Comparison of ENCODE assay signal across 22 cellular contexts in genomic region chr3:98613616-98614015, GRCh38. TPM values are rescaled to one million over a fixed set of nuclear protein-coding genes. Genes with fewer than 3 reads are reported as not detected.
DNase-seq lines count a peak whose midpoint lies in the region; ATAC-seq and TF ChIP-seq lines count a peak whose summit lies in the region.
"Had no signal": no experiment of that assay in that cellular context is flagged by ENCODE, and none has a peak within 500 bp of the region (broad histone marks: within the 10 kb centered on the region; RNA-seq: fewer than 3 reads in every experiment).

No MANE protein-coding gene starts in this region.

- no peaks in the 10 kb centered on the region for H3K4me1 ChIP-seq in IMR-90 (ENCODE audit: control insufficient read depth, insufficient read depth, low read length)
- no peaks in the 10 kb centered on the region for H3K4me1 ChIP-seq in mesendoderm (ENCODE audit: control insufficient read depth, low read depth, low read length)
- H3K4me1 ChIP-seq: SJSA1, testis had no signal

- no peak overlapping the region for H2AFZ ChIP-seq in IMR-90 (replicated peaks; ENCODE audit: low read length, poor library complexity)

- H3K4me2 ChIP-seq in IMR-90 (ENCODE audit: low read depth, low read length) (no peak overlapping the region), mesendoderm (ENCODE audit: low read length) (no peak overlapping the region)

- no peak for DNase-seq in CD14-positive monocyte (ENCODE audit: low spot score)
- peak; percentile 29 for DNase-seq in IMR-90
- DNase-seq in astrocyte of the hippocampus (ENCODE audit: low read depth, low spot score) = peak; percentile 40
- DNase-seq in mesendoderm = peak; percentile 31
- no peak for DNase-seq in posterior vena cava (ENCODE audit: low spot score)
- DNase-seq in activated CD8-positive, alpha-beta memory T cell treated with anti-CD3 and anti-CD28 coated beads, Interleukin-2, amount 10 ng/mL, durations not matched to agents 7 days and 5 days = no peak
- no peak for DNase-seq in DMS79 treated with DMSO at 0.1 percent for 48 hours (lab: John Stamatoyannopoulos, UW)
- DNase-seq in central memory CD4-positive, alpha-beta T cell = no peak
- DNase-seq: activated CD4-positive, alpha-beta T cell treated with anti-CD3 and anti-CD28 coated beads, Interleukin-2, amount 50 U/mL, for 1 hour; activated CD8-positive, alpha-beta memory T cell treated with anti-CD3 and anti-CD28 coated beads, Interleukin-2, amount 50 U/mL, for 4 hours; activated naive CD8-positive, alpha-beta T cell treated with anti-CD3 and anti-CD28 coated beads, Interleukin-2, amount 50 U/mL, for 24 hours; DMS 273 treated with DMSO at 0.1 percent for 48 hours; foreskin melanocyte; H7; natural killer cell; NCI-H1417 treated with DMSO at 0.1 percent for 48 hours; NCI-H82; PC-3; stimulated activated CD4-positive, alpha-beta T cell treated with anti-CD3 and anti-CD28 coated beads, Interleukin-1b, Interleukin-23, amount 100 ng/mL, for 48 hours; testis had no signal

- no peak overlapping the region for H4K91ac ChIP-seq in IMR-90 (ENCODE audit: insufficient read depth, low read depth, low read length)

- H3K27ac ChIP-seq in IMR-90 (ENCODE audit: insufficient read depth, low read length) = no peak overlapping the region
- no peak overlapping the region for H3K27ac ChIP-seq in mesendoderm (ENCODE audit: low read depth, low read length)
- H3K27ac ChIP-seq: SJSA1, testis had no signal

- H3K27me3 ChIP-seq in IMR-90 (ENCODE audit: control insufficient read depth, insufficient read depth, low read length) (peaks cover 3% of the 10 kb centered on the region), mesendoderm (ENCODE audit: insufficient read depth, low read length, poor library complexity) (no peaks in the 10 kb centered on the region)
- H3K27me3 ChIP-seq: testis had no signal

- H3K4me3 Mint-ChIP-seq in CD14-positive monocyte = peak overlapping the region in 1 of 2 donors; percentile 76
- no peak overlapping the region for H3K4me3 Mint-ChIP-seq in activated CD8-positive, alpha-beta memory T cell treated with anti-CD3 and anti-CD28 coated beads, Interleukin-2, amount 10 ng/mL, durations not matched to agents 7 days and 5 days
- H3K4me3 Mint-ChIP-seq: activated naive CD8-positive, alpha-beta T cell treated with anti-CD3 and anti-CD28 coated beads, Interleukin-2, amount 50 U/mL, for 24 hours; natural killer cell; stimulated activated memory B cell treated with anti-CD40 and anti-IgM and Interleukin-4, amounts not matched to agents 10 μg/mL and 1 μg/mL and 100 μg/mL, for 72 hours had no signal

- no CpG with 5 or more reads among the region's 4 CpGs for WGBS in IMR-90 (ENCODE audit: extremely low coverage in 2 of 2, insufficient read length in 1 of 2), 2 experiments
- WGBS in mesendoderm (ENCODE audit: extremely low coverage, insufficient coverage, low lambda C conversion rate) = no CpG with 5 or more reads among the region's 4 CpGs

- H3K56ac ChIP-seq in IMR-90 (ENCODE audit: extremely low read depth, insufficient read depth, low read length) (no peak overlapping the region), mesendoderm (ENCODE audit: low read length) (no peak overlapping the region)

- ATAC-seq in IMR-90 (ENCODE audit: low read depth) = no peak
- no peak for ATAC-seq in activated CD8-positive, alpha-beta memory T cell treated with anti-CD3 and anti-CD28 coated beads, Interleukin-2, amount 10 ng/mL, durations not matched to agents 7 days and 5 days
- ATAC-seq: activated naive CD8-positive, alpha-beta T cell treated with anti-CD3 and anti-CD28 coated beads, Interleukin-2, amount 50 U/mL, for 24 hours; natural killer cell; PC-3; stimulated activated memory B cell treated with anti-CD40 and anti-IgM and Interleukin-4, amounts not matched to agents 10 μg/mL and 1 μg/mL and 100 μg/mL, for 72 hours had no signal

- dilution Hi-C loops in IMR-90 (cut with HindIII; ENCODE audit: low sequenced_read_pairs, unreplicated experiment) = no loop called here

- peaks cover 0 to 1% (median 0%) of the 10 kb centered on the region in 3 donors for H3K27me3 Mint-ChIP-seq in CD14-positive monocyte (ENCODE audit: low read depth in 3 of 3)
- peaks cover 9% of the 10 kb centered on the region for H3K27me3 Mint-ChIP-seq in activated CD8-positive, alpha-beta memory T cell treated with anti-CD3 and anti-CD28 coated beads, Interleukin-2, amount 10 ng/mL, durations not matched to agents 7 days and 5 days
- H3K27me3 Mint-ChIP-seq: activated naive CD8-positive, alpha-beta T cell treated with anti-CD3 and anti-CD28 coated beads, Interleukin-2, amount 50 U/mL, for 24 hours had no signal

- H3K9ac ChIP-seq in IMR-90 (ENCODE audit: low read depth, low read length) = no peak overlapping the region
- H3K9ac ChIP-seq in mesendoderm (ENCODE audit: low read length) = no peak overlapping the region

- H3K9me1 ChIP-seq in IMR-90 (ENCODE audit: insufficient read depth, low read length) = no peaks in the 10 kb centered on the region

- in situ Hi-C loops in IMR-90 (cut with MboI; ENCODE audit: low sequenced_read_pairs) = loop anchor here (25.0 kb wide), 1 partner anchor 1149 kb away; no protein-coding TSS in a partner anchor

- H3K9me3 ChIP-seq in IMR-90 (ENCODE audit: control insufficient read depth, insufficient read depth, low read length) = no peaks in the 10 kb centered on the region
- H3K9me3 ChIP-seq: SJSA1, testis had no signal

- CTCF ChIA-PET in IMR-90 (lab: Yijun Ruan, JAX) = interaction anchor here (1.9 kb wide), 1 partner anchor 380 kb away, joined by 5 read pairs; no protein-coding TSS in a partner anchor
- CTCF ChIA-PET in activated CD8-positive, alpha-beta memory T cell treated with anti-CD3 and anti-CD28 coated beads, Interleukin-2, amount 10 ng/mL, durations not matched to agents 7 days and 5 days (lab: Charles Lee) = interaction anchor here (1.2 to 2.6 kb wide), 2 partner anchors 11 to 87 kb away, joined by 3 to 10 read pairs; no protein-coding TSS in a partner anchor

- H4K8ac ChIP-seq in IMR-90 (ENCODE audit: low read depth in 2 of 2, low read length in 2 of 2) = no peak overlapping the region
- peak overlapping the region; percentile 65 for H4K8ac ChIP-seq in mesendoderm (ENCODE audit: low read depth, low read length)

- H3K4me3 ChIP-seq in IMR-90 (ENCODE audit: insufficient read depth, low read depth, low read length) (no peak overlapping the region), mesendoderm (ENCODE audit: low read length) (no peak overlapping the region)
- H3K4me3 ChIP-seq: SJSA1 had no signal

- H3K18ac ChIP-seq in IMR-90 (ENCODE audit: low read depth, low read length) = no peak overlapping the region
- H3K18ac ChIP-seq in mesendoderm (ENCODE audit: low read length) = no peak overlapping the region

- peaks cover 13% of the 10 kb centered on the region for H3K4me1 Mint-ChIP-seq in CD14-positive monocyte
- no peaks in the 10 kb centered on the region for H3K4me1 Mint-ChIP-seq in activated CD8-positive, alpha-beta memory T cell treated with anti-CD3 and anti-CD28 coated beads, Interleukin-2, amount 10 ng/mL, durations not matched to agents 7 days and 5 days
- H3K4me1 Mint-ChIP-seq: activated naive CD8-positive, alpha-beta T cell treated with anti-CD3 and anti-CD28 coated beads, Interleukin-2, amount 50 U/mL, for 24 hours; natural killer cell; stimulated activated memory B cell treated with anti-CD40 and anti-IgM and Interleukin-4, amounts not matched to agents 10 μg/mL and 1 μg/mL and 100 μg/mL, for 72 hours had no signal

- no TSS peak for BruUV-seq in IMR-90 (replicated peaks; lab: Mats Ljungman, UMichigan)

- H3K23ac ChIP-seq in IMR-90 (ENCODE audit: low read depth, low read length) (no peak overlapping the region), mesendoderm (ENCODE audit: low read length) (no peak overlapping the region)

- H3K27ac Mint-ChIP-seq in CD14-positive monocyte = peak overlapping the region in 5 of 7 donors; percentile 31 to 83 (median 72)
- no peak overlapping the region for H3K27ac Mint-ChIP-seq in activated CD8-positive, alpha-beta memory T cell treated with anti-CD3 and anti-CD28 coated beads, Interleukin-2, amount 10 ng/mL, durations not matched to agents 7 days and 5 days
- H3K27ac Mint-ChIP-seq: activated naive CD8-positive, alpha-beta T cell treated with anti-CD3 and anti-CD28 coated beads, Interleukin-2, amount 50 U/mL, for 24 hours; natural killer cell; stimulated activated memory B cell treated with anti-CD40 and anti-IgM and Interleukin-4, amounts not matched to agents 10 μg/mL and 1 μg/mL and 100 μg/mL, for 72 hours had no signal

- TF ChIP-seq CTCF in CD14-positive monocyte (IDR thresholded peaks at IDR 0.05) (no peak), IMR-90 (conservative IDR thresholded peaks at IDR 0.05; ENCODE audit: low read depth, low read length) (no peak)

- H3K36me3 ChIP-seq in IMR-90 (ENCODE audit: control insufficient read depth, insufficient read depth, low read length) (no peaks in the 10 kb centered on the region), mesendoderm (ENCODE audit: control insufficient read depth, insufficient read depth, low read length) (no peaks in the 10 kb centered on the region)
- H3K36me3 ChIP-seq: SJSA1 had no signal

- H3K36me3 Mint-ChIP-seq in CD14-positive monocyte = no peaks in the 10 kb centered on the region
- H3K36me3 Mint-ChIP-seq in activated CD8-positive, alpha-beta memory T cell treated with anti-CD3 and anti-CD28 coated beads, Interleukin-2, amount 10 ng/mL, durations not matched to agents 7 days and 5 days = no peaks in the 10 kb centered on the region
- H3K36me3 Mint-ChIP-seq: natural killer cell; stimulated activated memory B cell treated with anti-CD40 and anti-IgM and Interleukin-4, amounts not matched to agents 10 μg/mL and 1 μg/mL and 100 μg/mL, for 72 hours had no signal

- no peak overlapping the region for H3K14ac ChIP-seq in IMR-90 (replicated peaks; ENCODE audit: low read depth, low read length)

- no peak overlapping the region for H3K4ac ChIP-seq in IMR-90 (ENCODE audit: low read depth, low read length)
- no peak overlapping the region for H3K4ac ChIP-seq in mesendoderm (ENCODE audit: low read depth, low read length)

- H2BK120ac ChIP-seq in IMR-90 (ENCODE audit: low read depth, low read length) = no peak overlapping the region
- H2BK120ac ChIP-seq in mesendoderm (ENCODE audit: low read depth, low read length) = no peak overlapping the region

- no peak for TF ChIP-seq POLR2A in IMR-90 (IDR thresholded peaks at IDR 0.05; ENCODE audit: low read depth, low read length)

- intact Hi-C loops in CD14-positive monocyte (cut with micrococcal nuclease) (no loop called here), IMR-90 (cut with micrococcal nuclease) (no loop called here), posterior vena cava (cut with DNase I) (no loop called here)

- H2BK5ac ChIP-seq in IMR-90 (ENCODE audit: low read depth, low read length, poor library complexity, severe bottlenecking) = no peak overlapping the region
- no peak overlapping the region for H2BK5ac ChIP-seq in mesendoderm (ENCODE audit: low read length)

- no peak for TF ChIP-seq RAD21 in IMR-90 (IDR thresholded peaks at IDR 0.05; ENCODE audit: low read length)

- H2BK15ac ChIP-seq in IMR-90 (ENCODE audit: low read depth, low read length) = no peak overlapping the region
- no peak overlapping the region for H2BK15ac ChIP-seq in mesendoderm (replicated peaks; ENCODE audit: low read depth)

- POLR2A ChIA-PET in IMR-90 (lab: Charles Lee; ENCODE audit: unreplicated experiment) = no interaction called here

- H2AK5ac ChIP-seq in IMR-90 (ENCODE audit: low read depth, low read length) (no peak overlapping the region), mesendoderm (ENCODE audit: low read length) (no peak overlapping the region)

- H4K20me1 ChIP-seq in IMR-90 (ENCODE audit: insufficient read depth, low read length) = no peaks in the 10 kb centered on the region

- H3K79me1 ChIP-seq in IMR-90 (ENCODE audit: low read depth in 1 of 2, low read length in 2 of 2) = no peaks in the 10 kb centered on the region
- H3K79me1 ChIP-seq in mesendoderm (ENCODE audit: low read length) = no peaks in the 10 kb centered on the region

- no peak overlapping the region for H2AK9ac ChIP-seq in IMR-90 (replicated peaks; ENCODE audit: low read depth, low read length, poor library complexity)

- H3K9me3 Mint-ChIP-seq in CD14-positive monocyte = peaks cover 0 to 9% (median 4%) of the 10 kb centered on the region in 7 donors
- no peaks in the 10 kb centered on the region for H3K9me3 Mint-ChIP-seq in activated CD8-positive, alpha-beta memory T cell treated with anti-CD3 and anti-CD28 coated beads, Interleukin-2, amount 10 ng/mL, durations not matched to agents 7 days and 5 days (ENCODE audit: low read depth)
- H3K9me3 Mint-ChIP-seq: natural killer cell had no signal

- H3K79me2 ChIP-seq in mesendoderm (ENCODE audit: control insufficient read depth, insufficient read depth, low read length) = no peaks in the 10 kb centered on the region

- no peak overlapping the region for H4K5ac ChIP-seq in IMR-90 (ENCODE audit: low read depth, low read length)
- H4K5ac ChIP-seq in mesendoderm (ENCODE audit: low read length) = no peak overlapping the region

- H2BK20ac ChIP-seq in IMR-90 (ENCODE audit: low read depth, low read length) = no peak overlapping the region

RNA-seq across cellular contexts. Expression of gene CPOX, which starts 20.2 kb away (rescaled TPM):
- polyA plus RNA-seq in CD14-positive monocyte (1 to 10 TPM; 4.2 to 5.2 TPM), IMR-90 (2012; rRNA removed) (17.9 and 19.4 TPM in 2 replicates)
- total RNA-seq in IMR-90 (2012; rRNA removed) (14.5 and 20.3 TPM in 2 replicates), posterior vena cava (10 to 100 TPM; 12.2 to 12.7 TPM)
- 14.1 and 20.7 TPM in 2 replicates for polyA plus RNA-seq in IMR-90 (2012; cell fraction: cytosol; rRNA removed)
- polyA plus RNA-seq in IMR-90 (2012; cell fraction: nucleus; rRNA removed; ENCODE audit: low replicate concordance) = 27.3 and 29.1 TPM in 2 replicates
- polyA plus RNA-seq in mesendoderm (2013, experiment 1 of 2) = 11.0 TPM
- 11.1 TPM for polyA plus RNA-seq in mesendoderm (2013, experiment 2 of 2)
- total RNA-seq in activated CD8-positive, alpha-beta memory T cell treated with anti-CD3 and anti-CD28 coated beads, Interleukin-2, amount 10 ng/mL, durations not matched to agents 7 days and 5 days = 10 to 100 TPM; 71.6 to 88.5 TPM

Comparison
In these comparisons a context has a peak if more than half of its experiments do, and no peak if none do; other contexts are left out.
1. DNase-seq: peak in IMR-90 (single experiment), astrocyte of the hippocampus (single experiment) and mesendoderm (single experiment); none in CD14-positive monocyte (single experiment), posterior vena cava (single experiment), activated CD8-positive, alpha-beta memory T cell treated with anti-CD3 and anti-CD28 coated beads, Interleukin-2, amount 10 ng/mL, durations not matched to agents 7 days and 5 days (single experiment), DMS79 treated with DMSO at 0.1 percent for 48 hours (single experiment) and central memory CD4-positive, alpha-beta T cell (single experiment).